1 cellular context compared by ENCODE assay signal in the genomic region with DNA sequence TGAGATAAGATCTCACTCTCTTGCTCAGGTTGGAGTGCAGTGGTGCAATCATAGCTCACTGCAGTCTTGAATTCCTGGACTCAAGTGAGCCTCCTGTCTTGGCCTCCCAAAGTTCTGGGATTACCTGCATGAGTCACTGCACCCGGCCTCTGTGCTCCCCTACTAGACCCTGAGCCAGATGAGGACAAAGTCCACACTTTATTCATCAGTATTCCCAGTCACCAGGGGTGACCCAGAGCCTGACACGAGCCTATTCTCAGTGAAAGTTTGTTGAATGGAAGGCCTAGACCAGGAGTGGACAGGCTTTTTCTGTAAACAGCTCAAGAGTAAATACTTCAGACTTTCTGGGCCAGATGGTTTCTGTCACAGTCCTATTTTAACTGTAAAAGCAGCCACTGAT.
TF ChIP-seq lines count a peak whose summit lies in the region.

No MANE protein-coding gene starts in this region.

TF ChIP-seq in HepG2, 621 proteins besides CTCF, POLR2A, EP300 and RAD21 (continued from another document and continues in another):
- TF ChIP-seq, protein P1, sequence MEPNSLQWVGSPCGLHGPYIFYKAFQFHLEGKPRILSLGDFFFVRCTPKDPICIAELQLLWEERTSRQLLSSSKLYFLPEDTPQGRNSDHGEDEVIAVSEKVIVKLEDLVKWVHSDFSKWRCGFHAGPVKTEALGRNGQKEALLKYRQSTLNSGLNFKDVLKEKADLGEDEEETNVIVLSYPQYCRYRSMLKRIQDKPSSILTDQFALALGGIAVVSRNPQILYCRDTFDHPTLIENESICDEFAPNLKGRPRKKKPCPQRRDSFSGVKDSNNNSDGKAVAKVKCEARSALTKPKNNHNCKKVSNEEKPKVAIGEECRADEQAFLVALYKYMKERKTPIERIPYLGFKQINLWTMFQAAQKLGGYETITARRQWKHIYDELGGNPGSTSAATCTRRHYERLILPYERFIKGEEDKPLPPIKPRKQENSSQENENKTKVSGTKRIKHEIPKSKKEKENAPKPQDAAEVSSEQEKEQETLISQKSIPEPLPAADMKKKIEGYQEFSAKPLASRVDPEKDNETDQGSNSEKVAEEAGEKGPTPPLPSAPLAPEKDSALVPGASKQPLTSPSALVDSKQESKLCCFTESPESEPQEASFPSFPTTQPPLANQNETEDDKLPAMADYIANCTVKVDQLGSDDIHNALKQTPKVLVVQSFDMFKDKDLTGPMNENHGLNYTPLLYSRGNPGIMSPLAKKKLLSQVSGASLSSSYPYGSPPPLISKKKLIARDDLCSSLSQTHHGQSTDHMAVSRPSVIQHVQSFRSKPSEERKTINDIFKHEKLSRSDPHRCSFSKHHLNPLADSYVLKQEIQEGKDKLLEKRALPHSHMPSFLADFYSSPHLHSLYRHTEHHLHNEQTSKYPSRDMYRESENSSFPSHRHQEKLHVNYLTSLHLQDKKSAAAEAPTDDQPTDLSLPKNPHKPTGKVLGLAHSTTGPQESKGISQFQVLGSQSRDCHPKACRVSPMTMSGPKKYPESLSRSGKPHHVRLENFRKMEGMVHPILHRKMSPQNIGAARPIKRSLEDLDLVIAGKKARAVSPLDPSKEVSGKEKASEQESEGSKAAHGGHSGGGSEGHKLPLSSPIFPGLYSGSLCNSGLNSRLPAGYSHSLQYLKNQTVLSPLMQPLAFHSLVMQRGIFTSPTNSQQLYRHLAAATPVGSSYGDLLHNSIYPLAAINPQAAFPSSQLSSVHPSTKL (CRISPR knock-in tag; IDR thresholded peaks at IDR 0.05), result peak; percentile 88
- TF ChIP-seq ZNF160 (CRISPR knock-in tag; IDR thresholded peaks at IDR 0.05), result no peak
- TF ChIP-seq ZNF891 (CRISPR knock-in tag; IDR thresholded peaks at IDR 0.05), result no peak
- TF ChIP-seq SP4 (CRISPR knock-in tag; IDR thresholded peaks at IDR 0.05), result no peak
- TF ChIP-seq WIZ (CRISPR knock-in tag; IDR thresholded peaks at IDR 0.05), result no peak
- 0 out of 2 replicates have a peak, but pooled peaks have one; percentile 20 for TF ChIP-seq CHD4 (IDR thresholded peaks at IDR 0.05; ENCODE audit: borderline replicate concordance, low read length)
- TF ChIP-seq, protein P2, sequence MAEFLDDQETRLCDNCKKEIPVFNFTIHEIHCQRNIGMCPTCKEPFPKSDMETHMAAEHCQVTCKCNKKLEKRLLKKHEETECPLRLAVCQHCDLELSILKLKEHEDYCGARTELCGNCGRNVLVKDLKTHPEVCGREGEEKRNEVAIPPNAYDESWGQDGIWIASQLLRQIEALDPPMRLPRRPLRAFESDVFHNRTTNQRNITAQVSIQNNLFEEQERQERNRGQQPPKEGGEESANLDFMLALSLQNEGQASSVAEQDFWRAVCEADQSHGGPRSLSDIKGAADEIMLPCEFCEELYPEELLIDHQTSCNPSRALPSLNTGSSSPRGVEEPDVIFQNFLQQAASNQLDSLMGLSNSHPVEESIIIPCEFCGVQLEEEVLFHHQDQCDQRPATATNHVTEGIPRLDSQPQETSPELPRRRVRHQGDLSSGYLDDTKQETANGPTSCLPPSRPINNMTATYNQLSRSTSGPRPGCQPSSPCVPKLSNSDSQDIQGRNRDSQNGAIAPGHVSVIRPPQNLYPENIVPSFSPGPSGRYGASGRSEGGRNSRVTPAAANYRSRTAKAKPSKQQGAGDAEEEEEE (CRISPR knock-in tag; IDR thresholded peaks at IDR 0.05; ENCODE audit: borderline replicate concordance), result no peak
- no peak for TF ChIP-seq AKAP8 (CRISPR knock-in tag; IDR thresholded peaks at IDR 0.05)
- no peak for TF ChIP-seq HNRNPK (IDR thresholded peaks at IDR 0.05; ENCODE audit: low read depth, low read length, poor library complexity, severe bottlenecking)
- no peak for TF ChIP-seq ZBTB21 (CRISPR knock-in tag; IDR thresholded peaks at IDR 0.05)
- TF ChIP-seq ZNF772 (CRISPR knock-in tag; IDR thresholded peaks at IDR 0.05), result peak; percentile 49; the same call in 1 of the 2 replicates
- no peak for TF ChIP-seq ZNF567 (CRISPR knock-in tag; IDR thresholded peaks at IDR 0.05; ENCODE audit: borderline replicate concordance)
- no peak for TF ChIP-seq TGIF2 (CRISPR knock-in tag; IDR thresholded peaks at IDR 0.05)
- TF ChIP-seq KDM1A (CRISPR knock-in tag; IDR thresholded peaks at IDR 0.05), result no peak
- no peak for TF ChIP-seq GZF1 (CRISPR knock-in tag; IDR thresholded peaks at IDR 0.05)
- no peak for TF ChIP-seq CHCHD3 (CRISPR knock-in tag; IDR thresholded peaks at IDR 0.05)
- no peak for TF ChIP-seq CREB1 (IDR thresholded peaks at IDR 0.05)
- no peak for TF ChIP-seq CREB1 (CRISPR knock-in tag; IDR thresholded peaks at IDR 0.05)
- TF ChIP-seq HMG20B (CRISPR knock-in tag; conservative IDR thresholded peaks at IDR 0.05), result no peak
- no peak for TF ChIP-seq ZNF331 (CRISPR knock-in tag; IDR thresholded peaks at IDR 0.05)
- TF ChIP-seq KDM4B (CRISPR knock-in tag; IDR thresholded peaks at IDR 0.05), result no peak
- no peak for TF ChIP-seq ZNF235 (CRISPR knock-in tag; IDR thresholded peaks at IDR 0.05; ENCODE audit: borderline replicate concordance)
- TF ChIP-seq NBN (conservative IDR thresholded peaks at IDR 0.05), result no peak
- 0 out of 2 replicates have a peak, but pooled peaks have one; percentile 19 for TF ChIP-seq LCORL (IDR thresholded peaks at IDR 0.05)
- TF ChIP-seq LCORL (CRISPR knock-in tag; IDR thresholded peaks at IDR 0.05), result peak; percentile 80
- no peak for TF ChIP-seq NFKB2 (CRISPR knock-in tag; IDR thresholded peaks at IDR 0.05; ENCODE audit: borderline replicate concordance)
- TF ChIP-seq, protein P3, sequence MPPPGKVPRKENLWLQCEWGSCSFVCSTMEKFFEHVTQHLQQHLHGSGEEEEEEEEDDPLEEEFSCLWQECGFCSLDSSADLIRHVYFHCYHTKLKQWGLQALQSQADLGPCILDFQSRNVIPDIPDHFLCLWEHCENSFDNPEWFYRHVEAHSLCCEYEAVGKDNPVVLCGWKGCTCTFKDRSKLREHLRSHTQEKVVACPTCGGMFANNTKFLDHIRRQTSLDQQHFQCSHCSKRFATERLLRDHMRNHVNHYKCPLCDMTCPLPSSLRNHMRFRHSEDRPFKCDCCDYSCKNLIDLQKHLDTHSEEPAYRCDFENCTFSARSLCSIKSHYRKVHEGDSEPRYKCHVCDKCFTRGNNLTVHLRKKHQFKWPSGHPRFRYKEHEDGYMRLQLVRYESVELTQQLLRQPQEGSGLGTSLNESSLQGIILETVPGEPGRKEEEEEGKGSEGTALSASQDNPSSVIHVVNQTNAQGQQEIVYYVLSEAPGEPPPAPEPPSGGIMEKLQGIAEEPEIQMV (CRISPR knock-in tag; IDR thresholded peaks at IDR 0.05; ENCODE audit: low read depth), result no peak
- TF ChIP-seq PPARG (CRISPR knock-in tag; conservative IDR thresholded peaks at IDR 0.05), result no peak
- TF ChIP-seq GTF3A (CRISPR knock-in tag; conservative IDR thresholded peaks at IDR 0.05), result no peak
- no peak for TF ChIP-seq MYNN (CRISPR knock-in tag; IDR thresholded peaks at IDR 0.05; ENCODE audit: low read depth)
- no peak for TF ChIP-seq ZNF446 (CRISPR knock-in tag; IDR thresholded peaks at IDR 0.05)
- TF ChIP-seq ZNF432 (CRISPR knock-in tag; IDR thresholded peaks at IDR 0.05; ENCODE audit: borderline replicate concordance), result no peak
- TF ChIP-seq CHD2 (IDR thresholded peaks at IDR 0.05; ENCODE audit: low read depth, low read length), result no peak
- TF ChIP-seq, protein P4, sequence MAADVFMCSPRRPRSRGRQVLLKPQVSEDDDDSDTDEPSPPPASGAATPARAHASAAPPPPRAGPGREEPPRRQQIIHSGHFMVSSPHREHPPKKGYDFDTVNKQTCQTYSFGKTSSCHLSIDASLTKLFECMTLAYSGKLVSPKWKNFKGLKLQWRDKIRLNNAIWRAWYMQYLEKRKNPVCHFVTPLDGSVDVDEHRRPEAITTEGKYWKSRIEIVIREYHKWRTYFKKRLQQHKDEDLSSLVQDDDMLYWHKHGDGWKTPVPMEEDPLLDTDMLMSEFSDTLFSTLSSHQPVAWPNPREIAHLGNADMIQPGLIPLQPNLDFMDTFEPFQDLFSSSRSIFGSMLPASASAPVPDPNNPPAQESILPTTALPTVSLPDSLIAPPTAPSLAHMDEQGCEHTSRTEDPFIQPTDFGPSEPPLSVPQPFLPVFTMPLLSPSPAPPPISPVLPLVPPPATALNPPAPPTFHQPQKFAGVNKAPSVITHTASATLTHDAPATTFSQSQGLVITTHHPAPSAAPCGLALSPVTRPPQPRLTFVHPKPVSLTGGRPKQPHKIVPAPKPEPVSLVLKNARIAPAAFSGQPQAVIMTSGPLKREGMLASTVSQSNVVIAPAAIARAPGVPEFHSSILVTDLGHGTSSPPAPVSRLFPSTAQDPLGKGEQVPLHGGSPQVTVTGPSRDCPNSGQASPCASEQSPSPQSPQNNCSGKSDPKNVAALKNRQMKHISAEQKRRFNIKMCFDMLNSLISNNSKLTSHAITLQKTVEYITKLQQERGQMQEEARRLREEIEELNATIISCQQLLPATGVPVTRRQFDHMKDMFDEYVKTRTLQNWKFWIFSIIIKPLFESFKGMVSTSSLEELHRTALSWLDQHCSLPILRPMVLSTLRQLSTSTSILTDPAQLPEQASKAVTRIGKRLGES (CRISPR knock-in tag; IDR thresholded peaks at IDR 0.05; ENCODE audit: borderline replicate concordance), result no peak
- TF ChIP-seq, protein P5, sequence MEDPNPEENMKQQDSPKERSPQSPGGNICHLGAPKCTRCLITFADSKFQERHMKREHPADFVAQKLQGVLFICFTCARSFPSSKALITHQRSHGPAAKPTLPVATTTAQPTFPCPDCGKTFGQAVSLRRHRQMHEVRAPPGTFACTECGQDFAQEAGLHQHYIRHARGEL (CRISPR knock-in tag; IDR thresholded peaks at IDR 0.05), result no peak
- no peak for TF ChIP-seq NKX3-1 (CRISPR knock-in tag; IDR thresholded peaks at IDR 0.05)
- TF ChIP-seq GABPA (IDR thresholded peaks at IDR 0.05; ENCODE audit: low read depth, low read length), result no peak
- TF ChIP-seq GABPA (CRISPR knock-in tag; IDR thresholded peaks at IDR 0.05; ENCODE audit: low read depth), result no peak
- TF ChIP-seq ZNF292 (CRISPR knock-in tag; IDR thresholded peaks at IDR 0.05; ENCODE audit: borderline replicate concordance, low read depth), result peak; percentile 73; the same call in 1 of the 2 replicates
- no peak for TF ChIP-seq EZH2 (conservative IDR thresholded peaks at IDR 0.05; ENCODE audit: low read depth, low read length)
- TF ChIP-seq PITX1 (CRISPR knock-in tag; IDR thresholded peaks at IDR 0.05), result peak; percentile 92
- no peak for TF ChIP-seq ZNF451 (CRISPR knock-in tag; IDR thresholded peaks at IDR 0.05)
- no peak for TF ChIP-seq ZFP41 (CRISPR knock-in tag; IDR thresholded peaks at IDR 0.05; ENCODE audit: borderline replicate concordance)
- TF ChIP-seq ZNF253 (CRISPR knock-in tag; IDR thresholded peaks at IDR 0.05; ENCODE audit: borderline replicate concordance), result no peak
- TF ChIP-seq, protein P6, sequence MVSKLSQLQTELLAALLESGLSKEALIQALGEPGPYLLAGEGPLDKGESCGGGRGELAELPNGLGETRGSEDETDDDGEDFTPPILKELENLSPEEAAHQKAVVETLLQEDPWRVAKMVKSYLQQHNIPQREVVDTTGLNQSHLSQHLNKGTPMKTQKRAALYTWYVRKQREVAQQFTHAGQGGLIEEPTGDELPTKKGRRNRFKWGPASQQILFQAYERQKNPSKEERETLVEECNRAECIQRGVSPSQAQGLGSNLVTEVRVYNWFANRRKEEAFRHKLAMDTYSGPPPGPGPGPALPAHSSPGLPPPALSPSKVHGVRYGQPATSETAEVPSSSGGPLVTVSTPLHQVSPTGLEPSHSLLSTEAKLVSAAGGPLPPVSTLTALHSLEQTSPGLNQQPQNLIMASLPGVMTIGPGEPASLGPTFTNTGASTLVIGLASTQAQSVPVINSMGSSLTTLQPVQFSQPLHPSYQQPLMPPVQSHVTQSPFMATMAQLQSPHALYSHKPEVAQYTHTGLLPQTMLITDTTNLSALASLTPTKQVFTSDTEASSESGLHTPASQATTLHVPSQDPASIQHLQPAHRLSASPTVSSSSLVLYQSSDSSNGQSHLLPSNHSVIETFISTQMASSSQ (IDR thresholded peaks at IDR 0.05; ENCODE audit: low read depth), result no peak
- TF ChIP-seq, protein P6 (CRISPR knock-in tag; IDR thresholded peaks at IDR 0.05; ENCODE audit: borderline replicate concordance), result no peak; the same call in 1 of the 2 replicates
- TF ChIP-seq TP53 (CRISPR knock-in tag; conservative IDR thresholded peaks at IDR 0.05), result no peak
- TF ChIP-seq, protein P7, sequence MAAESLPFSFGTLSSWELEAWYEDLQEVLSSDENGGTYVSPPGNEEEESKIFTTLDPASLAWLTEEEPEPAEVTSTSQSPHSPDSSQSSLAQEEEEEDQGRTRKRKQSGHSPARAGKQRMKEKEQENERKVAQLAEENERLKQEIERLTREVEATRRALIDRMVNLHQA (CRISPR knock-in tag; IDR thresholded peaks at IDR 0.05), result no peak
- no peak for TF ChIP-seq HOXA7 (CRISPR knock-in tag; IDR thresholded peaks at IDR 0.05)
- no peak for TF ChIP-seq NPAS2 (CRISPR knock-in tag; IDR thresholded peaks at IDR 0.05; ENCODE audit: borderline replicate concordance)
- TF ChIP-seq SP2 (CRISPR knock-in tag; IDR thresholded peaks at IDR 0.05), result no peak
- TF ChIP-seq ZNF619 (CRISPR knock-in tag; IDR thresholded peaks at IDR 0.05), result no peak
- peak; percentile 87 for TF ChIP-seq RCOR2 (CRISPR knock-in tag; IDR thresholded peaks at IDR 0.05)
- peak; percentile 78 for TF ChIP-seq HDAC2 (CRISPR knock-in tag; IDR thresholded peaks at IDR 0.05)
- TF ChIP-seq, protein P8, sequence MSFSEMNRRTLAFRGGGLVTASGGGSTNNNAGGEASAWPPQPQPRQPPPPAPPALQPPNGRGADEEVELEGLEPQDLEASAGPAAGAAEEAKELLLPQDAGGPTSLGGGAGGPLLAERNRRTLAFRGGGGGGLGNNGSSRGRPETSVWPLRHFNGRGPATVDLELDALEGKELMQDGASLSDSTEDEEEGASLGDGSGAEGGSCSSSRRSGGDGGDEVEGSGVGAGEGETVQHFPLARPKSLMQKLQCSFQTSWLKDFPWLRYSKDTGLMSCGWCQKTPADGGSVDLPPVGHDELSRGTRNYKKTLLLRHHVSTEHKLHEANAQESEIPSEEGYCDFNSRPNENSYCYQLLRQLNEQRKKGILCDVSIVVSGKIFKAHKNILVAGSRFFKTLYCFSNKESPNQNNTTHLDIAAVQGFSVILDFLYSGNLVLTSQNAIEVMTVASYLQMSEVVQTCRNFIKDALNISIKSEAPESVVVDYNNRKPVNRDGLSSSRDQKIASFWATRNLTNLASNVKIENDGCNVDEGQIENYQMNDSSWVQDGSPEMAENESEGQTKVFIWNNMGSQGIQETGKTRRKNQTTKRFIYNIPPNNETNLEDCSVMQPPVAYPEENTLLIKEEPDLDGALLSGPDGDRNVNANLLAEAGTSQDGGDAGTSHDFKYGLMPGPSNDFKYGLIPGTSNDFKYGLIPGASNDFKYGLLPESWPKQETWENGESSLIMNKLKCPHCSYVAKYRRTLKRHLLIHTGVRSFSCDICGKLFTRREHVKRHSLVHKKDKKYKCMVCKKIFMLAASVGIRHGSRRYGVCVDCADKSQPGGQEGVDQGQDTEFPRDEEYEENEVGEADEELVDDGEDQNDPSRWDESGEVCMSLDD (CRISPR knock-in tag; IDR thresholded peaks at IDR 0.05; ENCODE audit: borderline replicate concordance), result peak; percentile 67; the same call in 1 of the 2 replicates
